In the genomic region with DNA sequence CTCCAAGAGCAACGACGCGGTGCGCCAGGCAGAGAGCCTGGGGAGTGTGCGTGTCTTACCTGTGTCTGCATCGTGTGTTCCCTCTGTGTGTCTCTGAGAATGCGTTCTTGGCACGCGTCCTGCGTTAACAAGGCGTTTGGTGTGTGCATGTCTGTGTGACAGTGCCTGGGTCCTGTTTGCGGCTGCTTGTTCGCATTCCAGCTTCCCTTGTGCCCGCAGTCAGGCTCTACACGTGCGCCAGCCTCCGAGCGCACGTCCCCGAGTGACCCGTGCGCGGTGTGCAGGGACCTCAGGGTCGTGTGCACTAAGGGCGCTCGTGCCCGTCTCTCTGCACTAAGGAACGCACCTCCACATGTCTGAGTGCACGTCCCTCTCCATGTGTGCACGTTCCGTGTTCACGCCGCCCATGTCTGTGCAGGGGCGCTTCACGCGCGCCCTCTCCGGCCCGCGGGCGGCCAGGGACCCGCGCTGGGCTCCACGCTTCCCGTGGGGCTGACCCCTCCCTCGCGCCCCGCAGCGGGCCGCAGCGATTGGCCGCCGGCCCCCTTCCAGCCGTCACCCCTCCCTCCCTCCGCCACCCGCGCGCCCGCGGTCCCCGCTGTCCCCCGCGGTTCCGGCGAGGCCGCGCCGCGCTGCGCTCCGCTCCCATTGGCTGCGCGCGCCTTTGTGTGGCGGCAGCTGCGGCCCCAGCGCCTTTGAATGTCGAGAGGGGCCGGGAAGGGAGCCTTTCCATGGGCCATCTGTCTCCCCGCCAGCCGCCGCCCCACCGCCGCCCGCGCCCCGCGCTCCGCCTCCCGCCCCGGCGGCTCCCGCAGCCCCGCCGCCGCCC, we compare ENCODE assay signal across 8 cellular contexts.
A peak's percentile ranks its signal among the peaks of the same experiment; 100 is the strongest.
DNase-seq lines count a peak whose midpoint lies in the region; ATAC-seq and TF ChIP-seq lines count a peak whose summit lies in the region.

No MANE protein-coding gene starts in this region.

- H3K9me3 ChIP-seq in mucosa of descending colon: no peaks in the 10 kb centered on the region

- H3K36me3 ChIP-seq in mucosa of descending colon (ENCODE audit: low read depth) (no peaks in the 10 kb centered on the region), urinary bladder (ENCODE audit: insufficient read depth) (no peaks in the 10 kb centered on the region)

- H3K27ac Mint-ChIP-seq in T-cell: no peak overlapping the region
- H3K27ac Mint-ChIP-seq in endothelial cell (ENCODE audit: unreplicated experiment): no peak overlapping the region
- no peak overlapping the region for H3K27ac Mint-ChIP-seq in HFFc6

- TF ChIP-seq CTCF in endothelial cell (IDR thresholded peaks at IDR 0.05; ENCODE audit: unreplicated experiment): no peak
- TF ChIP-seq CTCF in mucosa of descending colon (IDR thresholded peaks at IDR 0.05): no peak
- TF ChIP-seq CTCF in HFFc6 (IDR thresholded peaks at IDR 0.05): no peak

- H3K27me3 Mint-ChIP-seq in T-cell (peaks cover 47 to 56% of the 10 kb centered on the region in 2 donors), endothelial cell (ENCODE audit: unreplicated experiment) (peaks cover 11% of the 10 kb centered on the region), HFFc6 (ENCODE audit: insufficient read depth) (peaks cover 54% of the 10 kb centered on the region)

- WGBS in urinary bladder: 2% methylated on average over 95 of the region's 96 CpGs

- ATAC-seq in T-cell (replicated peaks in 1 of 4) (peak; percentile 29 to 57 (median 50)), mucosa of descending colon (peak; percentile 48), HG02981 (IDR thresholded peaks at IDR 0.05; ENCODE audit: unreplicated experiment) (no peak)

- H3K36me3 Mint-ChIP-seq in T-cell (no peaks in the 10 kb centered on the region), endothelial cell (ENCODE audit: low read depth, unreplicated experiment) (peaks cover 5% of the 10 kb centered on the region), HFFc6 (ENCODE audit: low read depth) (no peaks in the 10 kb centered on the region)

- POLR2A ChIA-PET in T-cell (lab: Charles Lee): no interaction called here

- intact Hi-C loops in mucosa of descending colon (cut with DNase I, micrococcal nuclease): no loop called here

- CTCF ChIA-PET in T-cell (lab: Charles Lee): no interaction called here

- H3K4me1 ChIP-seq in mucosa of descending colon (ENCODE audit: low read depth) (peaks cover 4% of the 10 kb centered on the region), urinary bladder (ENCODE audit: insufficient read depth) (no peaks in the 10 kb centered on the region)

- peak; percentile 88 for DNase-seq in COLO668 (lab: John Stamatoyannopoulos, UW; ENCODE audit: unreplicated experiment)
- peak; percentile 50 for DNase-seq in Jurkat, Clone E6-1 (ENCODE audit: low read depth, low spot score)
- DNase-seq in T-cell: peak in 1 of 34 experiments; percentile 5
- peak; percentile 18 for DNase-seq in endothelial cell (ENCODE audit: low spot score)
- no peak for DNase-seq in mucosa of descending colon
- no peak for DNase-seq in HFFc6

- H3K4me1 Mint-ChIP-seq in T-cell (peaks cover 16 to 45% (median 31%) of the 10 kb centered on the region in 3 donors), endothelial cell (ENCODE audit: unreplicated experiment) (peaks cover 31% of the 10 kb centered on the region), HFFc6 (ENCODE audit: low read depth) (peaks cover 13% of the 10 kb centered on the region)

- H3K27ac ChIP-seq in urinary bladder (ENCODE audit: low read depth): no peak overlapping the region

- H3K9me3 Mint-ChIP-seq in T-cell: no peaks in the 10 kb centered on the region
- H3K9me3 Mint-ChIP-seq in endothelial cell (ENCODE audit: unreplicated experiment): no peaks in the 10 kb centered on the region
- H3K9me3 Mint-ChIP-seq in HFFc6: no peaks in the 10 kb centered on the region

- peak overlapping the region; percentile 64 for H3K4me3 ChIP-seq in Jurkat, Clone E6-1 (ENCODE audit: low read length)
- H3K4me3 ChIP-seq in mucosa of descending colon: no peak overlapping the region
- H3K4me3 ChIP-seq in urinary bladder (ENCODE audit: low read depth, low read length): peak overlapping the region; percentile 67

- H3K4me3 Mint-ChIP-seq in T-cell (peak overlapping the region; percentile 43 to 72 (median 57)), endothelial cell (ENCODE audit: unreplicated experiment) (peak overlapping the region; percentile 82), HFFc6 (no peak overlapping the region)

Comparison
In these comparisons a context has a peak if more than half of its experiments do, and no peak if none do; other contexts are left out.
1. DNase-seq: peak in COLO668 (single experiment), Jurkat, Clone E6-1 (single experiment) and endothelial cell (single experiment); none in mucosa of descending colon (0 of 3) and HFFc6 (single experiment).